In genomic region chr19:5147971-5148793, GRCh38 we compare ENCODE assay signal across 13 cellular contexts.
DNase-seq lines count a peak whose midpoint lies in the region; ATAC-seq and TF ChIP-seq lines count a peak whose summit lies in the region.
"Had no signal": no experiment of that assay in that cellular context is flagged by ENCODE, and none has a peak within 500 bp of the region (broad histone marks: within the 10 kb centered on the region; RNA-seq: fewer than 3 reads in every experiment).

No MANE protein-coding gene starts in this region.

- WGBS in endodermal cell (ENCODE audit: insufficient coverage in 1 of 2, insufficient read length in 1 of 2), 2 experiments: 93% methylated on average over 32 to 44 of the region's 44 CpGs
- 89% methylated on average over 44 of the region's 44 CpGs for WGBS in prostate gland

- H3K27me3 ChIP-seq in endodermal cell (ENCODE audit: control insufficient read depth, insufficient read depth, low read length, poor library complexity, severe bottlenecking): no peaks in the 10 kb centered on the region
- H3K27me3 ChIP-seq in upper lobe of right lung: no peaks in the 10 kb centered on the region
- H3K27me3 ChIP-seq in prostate gland (replicated peaks; ENCODE audit: insufficient read depth): no peaks in the 10 kb centered on the region
- H3K27me3 ChIP-seq: MG63 had no signal

- H3K27ac ChIP-seq in endodermal cell (ENCODE audit: low read depth, low read length) (peak overlapping the region; percentile 32), upper lobe of right lung (no peak overlapping the region), prostate gland (no peak overlapping the region)
- H3K27ac ChIP-seq: VCaP had no signal

- peaks cover 5% of the 10 kb centered on the region for H3K36me3 ChIP-seq in endodermal cell (ENCODE audit: control insufficient read depth, insufficient read depth, low read length)
- peaks cover 48% of the 10 kb centered on the region for H3K36me3 ChIP-seq in upper lobe of right lung
- peaks cover 4 to 14% of the 10 kb centered on the region in 2 donors for H3K36me3 ChIP-seq in prostate gland
- H3K36me3 ChIP-seq: MG63 had no signal

- no peaks in the 10 kb centered on the region for H3K9me3 ChIP-seq in endodermal cell (ENCODE audit: control insufficient read depth, low read length)
- no peaks in the 10 kb centered on the region for H3K9me3 ChIP-seq in upper lobe of right lung
- H3K9me3 ChIP-seq in prostate gland: no peaks in the 10 kb centered on the region
- H3K9me3 ChIP-seq: MG63 had no signal

- H3K4me1 Mint-ChIP-seq in endodermal cell: no peaks in the 10 kb centered on the region

- H3K4me1 ChIP-seq in endodermal cell (ENCODE audit: control insufficient read depth, insufficient read depth, low read length) (no peaks in the 10 kb centered on the region), upper lobe of right lung (no peaks in the 10 kb centered on the region), prostate gland (replicated peaks) (no peaks in the 10 kb centered on the region)

- peak; percentile 22 for DNase-seq in activated T-cell treated with anti-CD3 and anti-CD28 coated beads, Interleukin-2, amount 50 U/mL, for 1 hour
- DNase-seq in activated T-cell treated with anti-CD3 and anti-CD28 coated beads for 4 hours (no peak), endodermal cell (no peak), midbrain (lab: John Stamatoyannopoulos, UW) (peak; percentile 61), upper lobe of right lung (peak; percentile 56), SHP77 treated with DMSO at 0.1 percent for 48 hours (lab: John Stamatoyannopoulos, UW) (no peak), prostate gland (ENCODE audit: low spot score) (no peak), SK-N-DZ (ENCODE audit: low spot score) (no peak)
- DNase-seq: 8988T, MG63 had no signal

- peak overlapping the region; percentile 35 for H3K27ac Mint-ChIP-seq in endodermal cell
- H3K27ac Mint-ChIP-seq: activated naive CD8-positive, alpha-beta T cell had no signal

- H3K4me3 Mint-ChIP-seq in endodermal cell: no peak overlapping the region
- H3K4me3 Mint-ChIP-seq: activated naive CD8-positive, alpha-beta T cell had no signal

- no peak for TF ChIP-seq POLR2A in prostate gland (IDR thresholded peaks at IDR 0.05)

- no peaks in the 10 kb centered on the region for H3K9me3 Mint-ChIP-seq in endodermal cell
- H3K9me3 Mint-ChIP-seq: naive thymus-derived CD8-positive, alpha-beta T cell had no signal

- H3K27me3 Mint-ChIP-seq in endodermal cell (ENCODE audit: insufficient read depth): no peaks in the 10 kb centered on the region
- H3K27me3 Mint-ChIP-seq: activated naive CD8-positive, alpha-beta T cell; naive thymus-derived CD8-positive, alpha-beta T cell had no signal

- no peak for TF ChIP-seq CTCF in endodermal cell (conservative IDR thresholded peaks at IDR 0.05)
- TF ChIP-seq CTCF in upper lobe of right lung (IDR thresholded peaks at IDR 0.05): no peak
- no peak for TF ChIP-seq CTCF in prostate gland (IDR thresholded peaks at IDR 0.05)

- no peak overlapping the region for H3K4me3 ChIP-seq in endodermal cell (ENCODE audit: low read length)
- no peak overlapping the region for H3K4me3 ChIP-seq in upper lobe of right lung
- no peak overlapping the region for H3K4me3 ChIP-seq in prostate gland
- H3K4me3 ChIP-seq: MG63 had no signal

- peaks cover 25% of the 10 kb centered on the region for H3K36me3 Mint-ChIP-seq in endodermal cell (ENCODE audit: low read depth)

- H3K9ac ChIP-seq in endodermal cell (ENCODE audit: extremely low read depth, low read length, poor library complexity, severe bottlenecking): no peak overlapping the region

- no peak for ATAC-seq in upper lobe of right lung
- ATAC-seq: naive thymus-derived CD8-positive, alpha-beta T cell had no signal

- intact Hi-C loops in upper lobe of right lung (cut with DNase I): no loop called here
- intact Hi-C loops in prostate gland (cut with DNase I): no loop called here

Comparison
In these comparisons a context has a peak if more than half of its experiments do, and no peak if none do; other contexts are left out.
1. DNase-seq: peak in activated T-cell treated with anti-CD3 and anti-CD28 coated beads, Interleukin-2, amount 50 U/mL, for 1 hour (single experiment), midbrain (single experiment) and upper lobe of right lung (single experiment); none in activated T-cell treated with anti-CD3 and anti-CD28 coated beads for 4 hours (single experiment), endodermal cell (single experiment), SHP77 treated with DMSO at 0.1 percent for 48 hours (single experiment), prostate gland (single experiment) and SK-N-DZ (single experiment).